In the genomic region with DNA sequence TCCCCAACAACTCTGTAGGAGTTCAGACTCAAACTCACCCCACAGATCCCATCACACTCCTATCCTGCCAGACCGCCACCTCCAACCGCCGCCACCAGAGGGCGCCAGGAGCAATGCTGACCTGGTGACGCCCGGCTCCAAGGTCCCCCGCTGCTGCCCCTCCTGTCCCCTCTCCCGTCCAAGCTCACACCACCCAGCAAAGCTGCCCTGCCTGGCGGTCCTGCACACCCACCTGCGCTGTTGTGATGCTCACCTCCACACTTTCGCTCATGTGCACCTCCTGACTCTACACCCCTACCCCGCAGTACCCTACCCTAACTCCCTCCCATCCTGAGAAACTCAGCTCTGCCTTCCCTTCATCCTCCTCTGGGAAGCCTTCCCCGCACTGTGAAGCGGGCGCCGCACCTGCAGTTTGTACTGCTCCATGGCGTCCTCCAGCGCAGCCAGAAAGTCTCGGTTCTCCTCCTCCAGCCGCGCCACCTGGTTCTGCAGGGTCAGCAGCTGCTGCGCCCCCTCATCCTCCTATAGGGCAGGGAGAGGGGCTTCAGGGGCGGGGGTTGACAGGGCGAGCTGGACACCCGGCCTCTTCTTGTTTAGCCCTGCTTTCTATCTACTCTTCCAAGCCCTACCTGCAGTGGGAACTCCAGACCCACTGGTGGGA, we compare ENCODE assay signal across 8 cellular contexts. TPM values are rescaled to one million over a fixed set of nuclear protein-coding genes. Genes with fewer than 3 reads are reported as not detected.
DNase-seq lines count a peak whose midpoint lies in the region; ATAC-seq and TF ChIP-seq lines count a peak whose summit lies in the region.

No MANE protein-coding gene starts in this region.

- POLR2A ChIA-PET in naive thymus-derived CD4-positive, alpha-beta T cell (lab: Charles Lee) = no interaction called here

- no peaks in the 10 kb centered on the region for H3K36me3 Mint-ChIP-seq in naive thymus-derived CD4-positive, alpha-beta T cell

- no peak overlapping the region for H3K4me2 ChIP-seq in OCI-LY3 (ENCODE audit: low read length)

- peaks cover 0 to 3% (median 0%) of the 10 kb centered on the region in 11 donors for H3K9me3 Mint-ChIP-seq in naive thymus-derived CD4-positive, alpha-beta T cell
- no peaks in the 10 kb centered on the region for H3K9me3 Mint-ChIP-seq in stimulated activated naive CD8-positive, alpha-beta T cell treated with anti-CD3 and anti-CD28 coated beads, Interleukin-15, amount 100 ng/mL, for 72 hours

- peak overlapping the region in 1 of 10 donors; percentile 47 for H3K4me3 Mint-ChIP-seq in naive thymus-derived CD4-positive, alpha-beta T cell
- H3K4me3 Mint-ChIP-seq in stimulated activated naive CD8-positive, alpha-beta T cell treated with anti-CD3 and anti-CD28 coated beads, Interleukin-15, amount 100 ng/mL, for 72 hours = no peak overlapping the region

- CTCF ChIA-PET in naive thymus-derived CD4-positive, alpha-beta T cell (lab: Charles Lee) = no interaction called here

- no peak for TF ChIP-seq POLR2A in esophagus squamous epithelium (IDR thresholded peaks at IDR 0.05)

- H3K27ac ChIP-seq in OCI-LY3 (ENCODE audit: low read length) = no peak overlapping the region
- no peak overlapping the region for H3K27ac ChIP-seq in esophagus squamous epithelium
- H3K27ac ChIP-seq in naive thymus-derived CD4-positive, alpha-beta T cell (ENCODE audit: low read depth, low read length) = no peak overlapping the region

- no peak overlapping the region for H3K27ac Mint-ChIP-seq in naive thymus-derived CD4-positive, alpha-beta T cell
- H3K27ac Mint-ChIP-seq in stimulated activated naive CD8-positive, alpha-beta T cell treated with anti-CD3 and anti-CD28 coated beads, Interleukin-15, amount 100 ng/mL, for 72 hours = no peak overlapping the region

- H2AFZ ChIP-seq in OCI-LY3 (ENCODE audit: low read depth, low read length) = no peak overlapping the region

- no peaks in the 10 kb centered on the region for H4K20me1 ChIP-seq in OCI-LY3 (ENCODE audit: insufficient read depth, low read length)

- no peaks in the 10 kb centered on the region for H3K4me1 ChIP-seq in OCI-LY3 (ENCODE audit: low read length)
- H3K4me1 ChIP-seq in esophagus squamous epithelium = peaks cover 0 to 8% (median 0%) of the 10 kb centered on the region in 3 donors
- no peaks in the 10 kb centered on the region for H3K4me1 ChIP-seq in naive thymus-derived CD4-positive, alpha-beta T cell (ENCODE audit: control insufficient read depth in 2 of 2, insufficient read depth in 2 of 2, low read length in 2 of 2)

- peaks cover 0 to 26% (median 3%) of the 10 kb centered on the region in 5 donors for H3K27me3 Mint-ChIP-seq in naive thymus-derived CD4-positive, alpha-beta T cell
- peaks cover 14% of the 10 kb centered on the region for H3K27me3 Mint-ChIP-seq in stimulated activated naive CD8-positive, alpha-beta T cell treated with anti-CD3 and anti-CD28 coated beads, Interleukin-15, amount 100 ng/mL, for 72 hours

- H3K36me3 ChIP-seq in OCI-LY3 (replicated peaks; ENCODE audit: low read depth, low read length) = peaks cover 15% of the 10 kb centered on the region
- peaks cover 0 to under 1% (median 0%) of the 10 kb centered on the region in 3 donors for H3K36me3 ChIP-seq in esophagus squamous epithelium
- H3K36me3 ChIP-seq in naive thymus-derived CD4-positive, alpha-beta T cell (ENCODE audit: control insufficient read depth in 2 of 3, insufficient read depth in 3 of 3, low read length in 3 of 3) = no peaks in the 10 kb centered on the region

- DNase-seq in AG09309 (ENCODE audit: low read depth) = no peak
- peak; percentile 37 for DNase-seq in activated T-cell treated with anti-CD3 and anti-CD28 coated beads for 4 hours
- DNase-seq in esophagus squamous epithelium (lab: John Stamatoyannopoulos, UW) = no peak
- DNase-seq in naive thymus-derived CD4-positive, alpha-beta T cell = peak in 7 of 9 donors; percentile 13 to 79 (median 31)
- DNase-seq in stimulated activated naive CD8-positive, alpha-beta T cell treated with anti-CD3 and anti-CD28 coated beads, Interleukin-15, amount 100 ng/mL, for 72 hours = peak; percentile 62 to 74

- TF ChIP-seq CTCF in AG09309 (IDR thresholded peaks at IDR 0.05; ENCODE audit: control insufficient read depth, insufficient read depth, low read depth, low read length, missing control alignments) (peak; percentile 91), OCI-LY3 (IDR thresholded peaks at IDR 0.05; ENCODE audit: low read depth, low read length) (peak; percentile 70), esophagus squamous epithelium (IDR thresholded peaks at IDR 0.05) (peak; percentile 34 to 81 (median 71))

- H3K27me3 ChIP-seq in OCI-LY3 (ENCODE audit: low read depth, low read length) (no peaks in the 10 kb centered on the region), esophagus squamous epithelium (peaks cover 0 to 4% (median 0%) of the 10 kb centered on the region in 4 donors)
- no peaks in the 10 kb centered on the region for H3K27me3 ChIP-seq in naive thymus-derived CD4-positive, alpha-beta T cell (ENCODE audit: control insufficient read depth in 2 of 2, insufficient read depth in 2 of 2, low read length in 2 of 2)

- intact Hi-C loops in esophagus squamous epithelium (cut with DNase I) = no loop called here
- intact Hi-C loops in naive thymus-derived CD4-positive, alpha-beta T cell (cut with micrococcal nuclease) = no loop called here

- H3K9me3 ChIP-seq in OCI-LY3 (ENCODE audit: insufficient read depth, low read length) = no peaks in the 10 kb centered on the region
- no peaks in the 10 kb centered on the region for H3K9me3 ChIP-seq in esophagus squamous epithelium
- H3K9me3 ChIP-seq in naive thymus-derived CD4-positive, alpha-beta T cell (ENCODE audit: control insufficient read depth in 2 of 3, low read length in 3 of 3) = no peaks in the 10 kb centered on the region

- no peak overlapping the region for H3K9ac ChIP-seq in OCI-LY3 (ENCODE audit: low read length)

- peak; percentile 57 for ATAC-seq in GM19395 (IDR thresholded peaks at IDR 0.05; ENCODE audit: unreplicated experiment)
- ATAC-seq in naive thymus-derived CD4-positive, alpha-beta T cell = peak; percentile 71
- peak; percentile 64 for ATAC-seq in stimulated activated naive CD8-positive, alpha-beta T cell treated with anti-CD3 and anti-CD28 coated beads, Interleukin-15, amount 100 ng/mL, for 72 hours
- ATAC-seq in GM21737 (IDR thresholded peaks at IDR 0.05; ENCODE audit: unreplicated experiment) = no peak

- WGBS in esophagus squamous epithelium, 2 donors = 26 to 42% methylated on average over 10 to 25 of the region's 25 CpGs

- H3K4me3 ChIP-seq in AG09309 (ENCODE audit: control insufficient read depth, low read depth, low read length) = no peak overlapping the region
- no peak overlapping the region for H3K4me3 ChIP-seq in OCI-LY3 (ENCODE audit: low read length)
- H3K4me3 ChIP-seq in esophagus squamous epithelium = no peak overlapping the region
- H3K4me3 ChIP-seq in naive thymus-derived CD4-positive, alpha-beta T cell (ENCODE audit: low read length) = no peak overlapping the region

- H3K4me1 Mint-ChIP-seq in naive thymus-derived CD4-positive, alpha-beta T cell = peaks cover 0 to 4% (median 0%) of the 10 kb centered on the region in 7 donors
- H3K4me1 Mint-ChIP-seq in stimulated activated naive CD8-positive, alpha-beta T cell treated with anti-CD3 and anti-CD28 coated beads, Interleukin-15, amount 100 ng/mL, for 72 hours = peaks cover 8% of the 10 kb centered on the region

- H3K79me2 ChIP-seq in OCI-LY3 (ENCODE audit: low read length) = no peaks in the 10 kb centered on the region

RNA-seq across cellular contexts. Expression of a gene that starts 7.9 kb away (rescaled TPM):
- 1 to 10 TPM in 1 of 4 donors, under 1 TPM in 3; 0.35 to 3.4 (median 0.54) TPM for total RNA-seq in esophagus squamous epithelium
- total RNA-seq in naive thymus-derived CD4-positive, alpha-beta T cell = under 1 TPM in 3 of 5 experiments, not detected in 2; 0.08 to 0.27 (median 0.22) TPM
- polyA plus RNA-seq in naive thymus-derived CD4-positive, alpha-beta T cell = not detected

RNA-seq across cellular contexts. Expression of a gene that starts 31.8 kb away (rescaled TPM):
- 1 to 10 TPM in 2 of 4 donors, under 1 TPM in 2; 0.26 to 3.6 (median 0.91) TPM for total RNA-seq in esophagus squamous epithelium
- total RNA-seq in naive thymus-derived CD4-positive, alpha-beta T cell = 1 to 10 TPM in 2 of 5 experiments, under 1 TPM in 3; 0.15 to 1.8 (median 0.24) TPM
- polyA plus RNA-seq in naive thymus-derived CD4-positive, alpha-beta T cell = under 1 TPM in 1 of 2 donors, not detected in 1; 0.06 TPM

RNA-seq across cellular contexts. Expression of a gene that starts 43.2 kb away (rescaled TPM):
- total RNA-seq in esophagus squamous epithelium = 1 to 10 TPM; 3.1 to 6.7 (median 5.6) TPM
- 1 to 10 TPM in 4 of 5 experiments, under 1 TPM in 1; 0.92 to 4.6 (median 2.0) TPM for total RNA-seq in naive thymus-derived CD4-positive, alpha-beta T cell
- polyA plus RNA-seq in naive thymus-derived CD4-positive, alpha-beta T cell = 1 to 10 TPM; 1.2 to 2.4 TPM

RNA-seq across cellular contexts. Expression of a gene that starts 43.3 kb away (rescaled TPM):
- not detected for total RNA-seq in esophagus squamous epithelium
- total RNA-seq in naive thymus-derived CD4-positive, alpha-beta T cell = under 1 TPM in 1 of 5 experiments, not detected in 4; 0.27 TPM
- polyA plus RNA-seq in naive thymus-derived CD4-positive, alpha-beta T cell = not detected

Comparison
In these comparisons a context has a peak if more than half of its experiments do, and no peak if none do; other contexts are left out.
1. DNase-seq: peak in activated T-cell treated with anti-CD3 and anti-CD28 coated beads for 4 hours (single experiment), naive thymus-derived CD4-positive, alpha-beta T cell (7 of 9) and stimulated activated naive CD8-positive, alpha-beta T cell treated with anti-CD3 and anti-CD28 coated beads, Interleukin-15, amount 100 ng/mL, for 72 hours (2 of 2); none in AG09309 (single experiment) and esophagus squamous epithelium (single experiment).
2. Peak in every context shown above with its lines, with median percentiles within 50 percentile points of each other: CTCF ChIP-seq.